ENCODE assay signal across 8 cellular contexts in genomic region chr9:98943682-98944129, GRCh38. TPM values are rescaled to one million over a fixed set of nuclear protein-coding genes. Genes with fewer than 3 reads are reported as not detected.
A peak's percentile ranks its signal among the peaks of the same experiment; 100 is the strongest.
DNase-seq lines count a peak whose midpoint lies in the region; ATAC-seq, FAIRE-seq and TF ChIP-seq lines count a peak whose summit lies in the region.

TSS of gene COL15A1 (plus strand) at chr9:98943907. CDS start at chr9:98944062, 155 bp downstream.

- H3K9ac ChIP-seq in muscle layer of colon (ENCODE audit: low read length) = peak within 1 kb of the TSS; percentile 51

- POLR2A ChIA-PET in A549 (lab: Yijun Ruan, JAX) = no interaction called here

- H3K4me1 ChIP-seq in A549 = no peaks in the 10 kb centered on the region; the same call in 2 of the 3 replicates
- peaks cover 35% of the 10 kb centered on the region for H3K4me1 ChIP-seq in muscle layer of colon (ENCODE audit: insufficient read depth, low read length)

- no peak for TF ChIP-seq RAD21 in A549 (conservative IDR thresholded peaks at IDR 0.05 in 1 of 2, IDR thresholded peaks at IDR 0.05 in 1 of 2)

- no peaks in the 10 kb centered on the region for H3K36me3 ChIP-seq in muscle layer of colon (ENCODE audit: insufficient read depth, low read length)

- TF ChIP-seq POLR2A in A549 (IDR thresholded peaks at IDR 0.05; ENCODE audit: low read length) = no peak

- DNase-seq in A549 (ENCODE audit: low read depth in 1 of 2, low spot score in 1 of 2) = peak in 1 of 2 experiments; percentile 9
- DNase-seq in HL-60 (ENCODE audit: low read depth in 1 of 2, low spot score in 1 of 2) = no peak
- no peak for DNase-seq in dermis blood vessel endothelial cell
- DNase-seq in SW 1271 (lab: John Stamatoyannopoulos, UW) = no peak
- DNase-seq in SHP77 treated with DMSO at 0.1 percent for 48 hours (lab: John Stamatoyannopoulos, UW) = no peak
- DNase-seq in T1000 (lab: John Stamatoyannopoulos, UW) = no peak
- DNase-seq in SHP77 (lab: John Stamatoyannopoulos, UW) = no peak

- H3K9me3 ChIP-seq in A549 (no peaks in the 10 kb centered on the region), muscle layer of colon (ENCODE audit: low read length) (no peaks in the 10 kb centered on the region)

- peak; percentile 70 to 77 for ATAC-seq in A549

- no peak for TF ChIP-seq EP300 in A549 (IDR thresholded peaks at IDR 0.05)

- TF ChIP-seq CTCF in A549 (IDR thresholded peaks at IDR 0.05) (no peak), HL-60 (IDR thresholded peaks at IDR 0.05; ENCODE audit: insufficient read depth, low read length) (no peak)

- peak within 1 kb of the TSS; percentile 83 for H3K4me2 ChIP-seq in A549

- no peak for FAIRE-seq in A549 (lab: Jason Lieb, UNC)

- CTCF ChIA-PET in A549 (lab: Yijun Ruan, JAX) = interaction anchor here (2.1 kb wide), 1 partner anchor 96 kb away, joined by 7 read pairs; no protein-coding TSS in a partner anchor

- peak within 1 kb of the TSS; percentile 34 for H3K4me3 ChIP-seq in A549
- H3K4me3 ChIP-seq in HL-60 (replicated peaks; ENCODE audit: insufficient read depth, low read length) = peak within 1 kb of the TSS; percentile 0; the same call in 1 of the 2 replicates
- peak within 1 kb of the TSS; percentile 80 to 81 for H3K4me3 ChIP-seq in muscle layer of colon (ENCODE audit: low read depth in 1 of 2, low read length in 2 of 2)

- peaks cover 41% of the 10 kb centered on the region for H3K27me3 ChIP-seq in HL-60 (ENCODE audit: insufficient read depth, poor library complexity, severe bottlenecking)
- no peaks in the 10 kb centered on the region for H3K27me3 ChIP-seq in muscle layer of colon (ENCODE audit: control insufficient read depth in 1 of 2, insufficient read depth in 2 of 2, low read length in 2 of 2)

- H3K27ac ChIP-seq in A549 (0 out of 6 replicates have a peak within 1 kb of the TSS, but pooled peaks of 1 of the 2 experiments have one; percentile 5), HL-60 (replicated peaks) (no peak within 1 kb of the TSS), muscle layer of colon (ENCODE audit: low read depth, low read length) (peak within 1 kb of the TSS; percentile 96)

- WGBS in A549 (ENCODE audit: missing lambda C conversion rate) = 13% methylated on average over 16 of the region's 65 CpGs

TF ChIP-seq in A549, 52 proteins besides CTCF, POLR2A, EP300 and RAD21:
- no peak for TF ChIP-seq CBX8 (IDR thresholded peaks at IDR 0.05)
- TF ChIP-seq PHF8 (IDR thresholded peaks at IDR 0.05; ENCODE audit: borderline replicate concordance, low read depth) = no peak
- no peak for TF ChIP-seq CEBPB (IDR thresholded peaks at IDR 0.05)
- no peak for TF ChIP-seq ZSCAN20 (CRISPR knock-in tag; IDR thresholded peaks at IDR 0.05)
- TF ChIP-seq KDM5A (IDR thresholded peaks at IDR 0.05) = no peak
- TF ChIP-seq E2F6 (IDR thresholded peaks at IDR 0.05; ENCODE audit: borderline replicate concordance, low read depth) = no peak
- no peak for TF ChIP-seq MAFK (IDR thresholded peaks at IDR 0.05; ENCODE audit: partially characterized antibody)
- no peak for TF ChIP-seq HES2 (IDR thresholded peaks at IDR 0.05)
- TF ChIP-seq CBX2 (IDR thresholded peaks at IDR 0.05; ENCODE audit: borderline replicate concordance, low read depth) = no peak
- TF ChIP-seq GATA3 (IDR thresholded peaks at IDR 0.05; ENCODE audit: borderline replicate concordance) = no peak
- TF ChIP-seq RNF2 (IDR thresholded peaks at IDR 0.05; ENCODE audit: borderline replicate concordance, low read depth) = no peak
- no peak for TF ChIP-seq HDAC2 (IDR thresholded peaks at IDR 0.05)
- no peak for TF ChIP-seq MYC (IDR thresholded peaks at IDR 0.05; ENCODE audit: borderline replicate concordance, low read length)
- TF ChIP-seq MAZ (IDR thresholded peaks at IDR 0.05; ENCODE audit: borderline replicate concordance, low read depth, low read length) = no peak
- TF ChIP-seq FOSB (CRISPR knock-in tag; IDR thresholded peaks at IDR 0.05) = no peak
- TF ChIP-seq FOSL2 (IDR thresholded peaks at IDR 0.05) = no peak
- no peak for TF ChIP-seq FOSL2 (CRISPR knock-in tag; IDR thresholded peaks at IDR 0.05)
- no peak for TF ChIP-seq SREBF2 (IDR thresholded peaks at IDR 0.05)
- no peak for TF ChIP-seq CHD2 (IDR thresholded peaks at IDR 0.05; ENCODE audit: low read length, partially characterized antibody)
- no peak for TF ChIP-seq NPAS2 (CRISPR knock-in tag; IDR thresholded peaks at IDR 0.05; ENCODE audit: borderline replicate concordance)

RNA-seq across cellular contexts. Expression of gene COL15A1, which starts in this region (rescaled TPM):
- 0.08 and 0.09 TPM in 2 replicates for polyA plus RNA-seq in A549 (2011; rRNA removed)
- 0.05 and 0.08 TPM in 2 replicates for polyA plus RNA-seq in A549 (2012; cell fraction: cytosol; rRNA removed)
- 0.02 and 0.18 TPM in 2 replicates for polyA plus RNA-seq in A549 (2012; cell fraction: nucleus; rRNA removed)
- polyA plus RNA-seq in A549 (2017; fragmentation: RNase III; extraction: RNeasy Plus Mini Kit Qiagen cat#74134 plus additional on column Dnase treatment) = 0.09 to 0.15 TPM (median 0.12 TPM) in 3 replicates
- 0.04 and 0.15 TPM in 2 replicates for polyA minus RNA-seq in A549 (2011; rRNA and poly(A)+ RNA removed)
- total RNA-seq in dermis blood vessel endothelial cell = 0.42 and 31.5 TPM in 2 replicates

Comparison
In these comparisons a context has a peak if more than half of its experiments do, and no peak if none do; other contexts are left out.
1. Peak in ATAC-seq, H3K4me3 ChIP-seq and H3K4me2 ChIP-seq in A549; RNA of the gene not detected or under 1 TPM.
2. H3K4me3 ChIP-seq: peak in every context shown above with its lines; median percentile 80 in muscle layer of colon; 34 in A549; 0 in HL-60.